Comparison of ENCODE assay signal across 17 cellular contexts in the genomic region with DNA sequence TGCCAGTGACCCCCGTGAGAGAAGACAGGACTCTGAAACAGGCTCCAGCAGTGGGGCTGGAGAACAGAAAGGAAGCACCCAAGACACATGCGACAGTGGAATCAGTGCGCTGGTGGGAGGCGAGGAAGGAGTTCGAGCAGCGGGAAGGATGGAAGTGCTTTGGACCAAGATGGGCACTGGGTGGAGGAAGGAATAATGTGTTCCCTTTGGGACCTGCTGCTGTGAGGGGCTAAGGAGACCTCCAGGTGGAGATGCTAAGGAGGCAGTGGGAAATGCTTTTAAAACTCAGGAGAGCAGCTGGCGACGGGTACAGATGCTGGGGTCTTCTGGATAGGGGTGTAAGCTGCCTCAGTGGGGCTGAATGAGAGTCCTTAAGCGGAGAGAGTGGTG.
DNase-seq lines count a peak whose midpoint lies in the region; ATAC-seq and TF ChIP-seq lines count a peak whose summit lies in the region.
"Had no signal": no experiment of that assay in that cellular context is flagged by ENCODE, and none has a peak within 500 bp of the region (broad histone marks: within the 10 kb centered on the region; RNA-seq: fewer than 3 reads in every experiment).

No MANE protein-coding gene starts in this region.

- H3K4me1 Mint-ChIP-seq in chondrocyte (ENCODE audit: low read depth) (peaks cover 51% of the 10 kb centered on the region), neural progenitor cell (peaks cover 70% of the 10 kb centered on the region)

- DNase-seq in activated CD8-positive, alpha-beta memory T cell treated with anti-CD3 and anti-CD28 coated beads for 24 hours = peak; percentile 19
- DNase-seq in activated CD8-positive, alpha-beta memory T cell treated with anti-CD3 and anti-CD28 coated beads, Interleukin-2, amount 50 U/mL, for 4 hours = no peak
- DNase-seq in chondrocyte (ENCODE audit: low spot score) (no peak), neural progenitor cell (ENCODE audit: low spot score) (no peak), vagina (ENCODE audit: extremely low spot score in 2 of 2) (peak in 1 of 2 donors; percentile 61), D341Med (ENCODE audit: low spot score) (no peak), SKM-1 treated with dmso at 0.1 percent for 144 hours (lab: John Stamatoyannopoulos, UW; ENCODE audit: unreplicated experiment) (no peak)
- DNase-seq: activated naive CD4-positive, alpha-beta T cell treated with anti-CD3 and anti-CD28 coated beads for 36 hours; foreskin fibroblast; Kasumi-1; midbrain; NCI-H146; pancreas; stimulated activated naive CD4-positive, alpha-beta T cell had no signal

- peaks cover 49% of the 10 kb centered on the region for H3K4me1 ChIP-seq in neural progenitor cell
- peaks cover 71% of the 10 kb centered on the region for H3K4me1 ChIP-seq in vagina

- no peak for TF ChIP-seq POLR2A in vagina (IDR thresholded peaks at IDR 0.05)

- peaks cover 21% of the 10 kb centered on the region for H3F3A ChIP-seq in neural progenitor cell (ENCODE audit: low read depth)

- H4K20me1 ChIP-seq in neural progenitor cell (ENCODE audit: low read depth) = no peaks in the 10 kb centered on the region

- H3K4me3 Mint-ChIP-seq in chondrocyte (ENCODE audit: unreplicated experiment) (no peak overlapping the region), neural progenitor cell (no peak overlapping the region)
- H3K4me3 Mint-ChIP-seq: activated naive CD4-positive, alpha-beta T cell treated with anti-CD3 and anti-CD28 coated beads for 36 hours had no signal

- H3K27me3 ChIP-seq in neural progenitor cell = no peaks in the 10 kb centered on the region
- no peaks in the 10 kb centered on the region for H3K27me3 ChIP-seq in vagina
- H3K27me3 ChIP-seq: pancreas had no signal

- TF ChIP-seq CTCF in chondrocyte (IDR thresholded peaks at IDR 0.05) (no peak), neural progenitor cell (IDR thresholded peaks at IDR 0.05) (no peak), vagina (IDR thresholded peaks at IDR 0.05) (no peak)

- H3K4me3 ChIP-seq in neural progenitor cell = no peak overlapping the region
- H3K4me3 ChIP-seq in vagina = no peak overlapping the region
- H3K4me3 ChIP-seq: pancreas, SK-N-MC had no signal

- no peaks in the 10 kb centered on the region for H3K27me3 Mint-ChIP-seq in chondrocyte (ENCODE audit: low read depth)
- no peaks in the 10 kb centered on the region for H3K27me3 Mint-ChIP-seq in neural progenitor cell (ENCODE audit: insufficient read depth, low read depth)

- no peak overlapping the region for H2AFZ ChIP-seq in neural progenitor cell (replicated peaks)

- H3K36me3 Mint-ChIP-seq in chondrocyte (ENCODE audit: low read depth) (no peaks in the 10 kb centered on the region), neural progenitor cell (peaks cover 2% of the 10 kb centered on the region)

- H3K79me2 ChIP-seq in neural progenitor cell (ENCODE audit: low read depth) = no peaks in the 10 kb centered on the region

- H3K36me3 ChIP-seq in neural progenitor cell = no peaks in the 10 kb centered on the region
- no peaks in the 10 kb centered on the region for H3K36me3 ChIP-seq in vagina
- H3K36me3 ChIP-seq: pancreas had no signal

- H3K27ac Mint-ChIP-seq in chondrocyte (ENCODE audit: unreplicated experiment) = peak overlapping the region; percentile 89
- H3K27ac Mint-ChIP-seq in neural progenitor cell = peak overlapping the region; percentile 8
- H3K27ac Mint-ChIP-seq: activated naive CD4-positive, alpha-beta T cell treated with anti-CD3 and anti-CD28 coated beads for 36 hours had no signal

- intact Hi-C loops in vagina (cut with DNase I) = no loop called here

- ATAC-seq in HG03521 (IDR thresholded peaks at IDR 0.05; ENCODE audit: unreplicated experiment) = no peak
- ATAC-seq: pancreas had no signal

- H3K9ac ChIP-seq in neural progenitor cell = no peak overlapping the region

- H3K27ac ChIP-seq in neural progenitor cell (no peak overlapping the region), vagina (peak overlapping the region; percentile 73)
- H3K27ac ChIP-seq: HL-60, SK-N-MC had no signal

- H3K9me3 Mint-ChIP-seq in chondrocyte (ENCODE audit: low read depth) = no peaks in the 10 kb centered on the region
- no peaks in the 10 kb centered on the region for H3K9me3 Mint-ChIP-seq in neural progenitor cell
- H3K9me3 Mint-ChIP-seq: activated naive CD4-positive, alpha-beta T cell treated with anti-CD3 and anti-CD28 coated beads for 36 hours had no signal

- H3K9me3 ChIP-seq in neural progenitor cell (ENCODE audit: low read depth) (no peaks in the 10 kb centered on the region), vagina (no peaks in the 10 kb centered on the region)
- H3K9me3 ChIP-seq: pancreas had no signal

- H3K4me2 ChIP-seq in neural progenitor cell = no peak overlapping the region
